Comparison of ENCODE assay signal across 35 cellular contexts in the genomic region with DNA sequence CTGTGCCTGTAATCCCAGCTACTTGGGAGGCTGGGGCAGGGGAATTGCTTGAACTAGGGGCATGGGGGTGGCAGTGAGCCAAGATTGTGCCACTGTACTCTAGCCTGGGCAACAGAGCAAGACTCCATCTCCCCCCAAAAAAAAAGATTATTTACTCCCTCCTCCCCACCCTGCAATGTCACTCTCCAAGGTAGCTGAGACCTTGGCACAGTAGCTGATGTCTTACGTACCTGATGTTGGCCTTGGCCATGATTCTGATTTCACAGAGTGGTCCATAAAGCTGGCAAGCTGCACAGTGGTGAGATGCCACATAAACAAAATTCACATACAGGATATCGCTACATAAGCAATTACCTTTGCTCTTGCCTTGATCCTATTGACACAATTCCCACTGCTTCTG.
"Had no signal": no experiment of that assay in that cellular context is flagged by ENCODE, and none has a peak within 500 bp of the region (broad histone marks: within the 10 kb centered on the region; RNA-seq: fewer than 3 reads in every experiment).

No MANE protein-coding gene starts in this region.

- H3K4me3 ChIP-seq: MG63 had no signal

- DNase-seq: Kasumi-1, MG63, MM.1S, MV-4-11, NCI-H1048, NCI-H1092, NCI-H1092 treated with DMSO at 0.1 percent for 48 hours, NCI-H1105, NCI-H1105 treated with DMSO at 0.1 percent for 48 hours, NCI-H1417, NCI-H1417 treated with DMSO at 0.1 percent for 48 hours, NCI-H1436, NCI-H1436 treated with DMSO at 0.1 percent for 48 hours, NCI-H146, NCI-H1694, NCI-H1694 treated with DMSO at 0.1 percent for 48 hours, NCI-H187, NCI-H187 treated with DMSO at 0.1 percent for 48 hours, NCI-H1930, NCI-H2029, NCI-H2029 treated with DMSO at 0.1 percent for 48 hours, NCI-H2081, NCI-H2081 treated with DMSO at 0.1 percent for 48 hours, NCI-H2107, NCI-H2171, NCI-H2171 treated with DMSO at 0.1 percent for 48 hours, NCI-H2227 treated with DMSO at 0.1 percent for 48 hours, NCI-H226, NCI-H345, NCI-H446, NCI-H446 treated with DMSO at 0.1 percent for 48 hours, NCI-H510A, NCI-H510A treated with DMSO at 0.1 percent for 48 hours, NCI-H524, NCI-H524 treated with DMSO at 0.1 percent for 48 hours had no signal

- H3K9me3 ChIP-seq: MG63 had no signal

- H3K36me3 ChIP-seq: MG63 had no signal

- H3K27me3 ChIP-seq: MG63 had no signal
